Comparison of ENCODE assay signal across 26 cellular contexts in the genomic region with DNA sequence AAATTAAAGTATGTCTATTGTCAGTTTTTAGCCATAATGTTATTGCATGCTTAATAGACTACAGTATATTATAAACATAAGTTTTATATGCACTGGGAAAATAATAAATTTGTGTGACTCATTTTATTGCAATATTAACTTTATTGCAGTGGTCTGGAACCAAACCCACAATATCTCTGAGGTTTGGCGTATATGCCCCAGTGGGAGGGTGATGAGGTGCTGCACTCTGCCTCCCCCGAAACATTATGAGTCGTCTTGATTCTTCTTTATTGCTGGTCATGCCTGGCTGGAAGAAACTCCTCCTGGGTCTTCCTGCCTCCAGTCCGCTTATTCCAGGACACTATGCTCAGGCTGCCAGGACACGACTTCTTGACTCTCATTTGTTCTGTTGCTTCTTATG.
"Had no signal": no experiment of that assay in that cellular context is flagged by ENCODE, and none has a peak within 500 bp of the region (broad histone marks: within the 10 kb centered on the region; RNA-seq: fewer than 3 reads in every experiment).

No MANE protein-coding gene starts in this region.

- H3K4me3 ChIP-seq: cardiac muscle cell, Peyer's patch, SJSA1 had no signal

- H3K4me1 ChIP-seq: Peyer's patch, SJSA1 had no signal

- H3K4me3 Mint-ChIP-seq: activated CD8-positive, alpha-beta T cell treated with anti-CD3 and anti-CD28 coated beads, Interleukin-2, amount 10 ng/mL, durations not matched to agents 7 days and 5 days; activated naive CD4-positive, alpha-beta T cell treated with anti-CD3 and anti-CD28 coated beads, Interleukin-2, amount 50 U/mL, for 24 hours; activated T-cell treated with anti-CD3 and anti-CD28 coated beads, Interleukin-2, amount 50 U/mL, for 24 hours; activated T-helper 1 cell treated with anti-CD3 and anti-CD28 coated beads, Interleukin-12 subunit alpha, Interleukin-12 subunit beta, Interleukin-2, Interleukin-4 antibody, amounts not matched to agents 30 ng/mL and 10 ng/mL and 1 ng/mL, durations not matched to agents 14 hours and 24 hours and 36 hours; WTC11 had no signal

- H3K36me3 ChIP-seq: brain microvascular endothelial cell, cardiac muscle cell, Peyer's patch, SJSA1 had no signal

- H3K4me2 ChIP-seq: KMS-11 had no signal

- H3K27ac Mint-ChIP-seq: activated CD8-positive, alpha-beta T cell treated with anti-CD3 and anti-CD28 coated beads, Interleukin-2, amount 10 ng/mL, durations not matched to agents 7 days and 5 days; activated naive CD4-positive, alpha-beta T cell treated with anti-CD3 and anti-CD28 coated beads, Interleukin-2, amount 50 U/mL, for 24 hours; activated T-cell treated with anti-CD3 and anti-CD28 coated beads, Interleukin-2, amount 50 U/mL, for 24 hours; activated T-helper 1 cell treated with anti-CD3 and anti-CD28 coated beads, Interleukin-12 subunit alpha, Interleukin-12 subunit beta, Interleukin-2, Interleukin-4 antibody, amounts not matched to agents 30 ng/mL and 10 ng/mL and 1 ng/mL, durations not matched to agents 14 hours and 24 hours and 36 hours; WTC11 had no signal

- H3K27me3 ChIP-seq: brain microvascular endothelial cell, cardiac muscle cell, Peyer's patch, SJSA1 had no signal

- H3K4me1 Mint-ChIP-seq: activated naive CD4-positive, alpha-beta T cell treated with anti-CD3 and anti-CD28 coated beads, Interleukin-2, amount 50 U/mL, for 24 hours; WTC11 had no signal

- ATAC-seq: activated CD8-positive, alpha-beta T cell treated with anti-CD3 and anti-CD28 coated beads, Interleukin-2, amount 10 ng/mL, durations not matched to agents 7 days and 5 days; SK-N-SH treated with all-trans-retinoic acid at 6 μM for 48 hours; WTC11 had no signal

- H3K27ac ChIP-seq: brain microvascular endothelial cell, cardiac muscle cell, KMS-11, Peyer's patch, SJSA1 had no signal

- DNase-seq: activated CD4-positive, alpha-beta T cell treated with anti-CD3 and anti-CD28 coated beads for 48 hours; activated CD4-positive, alpha-beta T cell treated with anti-CD3 and anti-CD28 coated beads, Interleukin-2, amount 50 U/mL, for 4 hours; activated CD4-positive, CD25-positive, alpha-beta regulatory T cell treated with anti-CD3 and anti-CD28 coated beads, Interleukin-2, amount 50 U/mL, for 72 hours; activated CD8-positive, alpha-beta T cell treated with anti-CD3 and anti-CD28 coated beads, Interleukin-2, amount 10 ng/mL, durations not matched to agents 7 days and 5 days; activated effector memory CD4-positive, alpha-beta T cell treated with Interleukin-2 at 50 U/mL for 16 hours; activated naive CD4-positive, alpha-beta T cell; activated T-cell treated with anti-CD3 and anti-CD28 coated beads, Interleukin-2, amount 50 U/mL, for 24 hours; brain microvascular endothelial cell; NCI-H1092; NCI-H1417 treated with DMSO at 0.1 percent for 48 hours; NCI-H1694 treated with DMSO at 0.1 percent for 48 hours; NCI-H2029 treated with DMSO at 0.1 percent for 48 hours; NCI-H510A treated with DMSO at 0.1 percent for 48 hours; NCI-H69; NK-92 treated with Interleukin-12 subunit alpha and Interleukin-12 subunit beta, amount 100 ng/mL, for 24 hours; OCI-M1; Peyer's patch; SHP77; SW 1271 had no signal

- H3K9ac ChIP-seq: KMS-11 had no signal

- H3K27me3 Mint-ChIP-seq: activated T-cell treated with anti-CD3 and anti-CD28 coated beads, Interleukin-2, amount 50 U/mL, for 24 hours had no signal

- H3K9me3 Mint-ChIP-seq: activated naive CD4-positive, alpha-beta T cell treated with anti-CD3 and anti-CD28 coated beads, Interleukin-2, amount 50 U/mL, for 24 hours; activated T-cell treated with anti-CD3 and anti-CD28 coated beads, Interleukin-2, amount 50 U/mL, for 24 hours; activated T-helper 1 cell treated with anti-CD3 and anti-CD28 coated beads, Interleukin-12 subunit alpha, Interleukin-12 subunit beta, Interleukin-2, Interleukin-4 antibody, amounts not matched to agents 30 ng/mL and 10 ng/mL and 1 ng/mL, durations not matched to agents 14 hours and 24 hours and 36 hours; WTC11 had no signal

- H3K36me3 Mint-ChIP-seq: activated naive CD4-positive, alpha-beta T cell treated with anti-CD3 and anti-CD28 coated beads, Interleukin-2, amount 50 U/mL, for 24 hours; WTC11 had no signal

- H3K9me3 ChIP-seq: Peyer's patch had no signal
